Comparison of ENCODE assay signal across 11 cellular contexts in genomic region chr6:109447878-109448555, GRCh38. TPM values are rescaled to one million over a fixed set of nuclear protein-coding genes. Genes with fewer than 3 reads are reported as not detected.
DNase-seq lines count a peak whose midpoint lies in the region; ATAC-seq and TF ChIP-seq lines count a peak whose summit lies in the region.
"Had no signal": no experiment of that assay in that cellular context is flagged by ENCODE, and none has a peak within 500 bp of the region (broad histone marks: within the 10 kb centered on the region; RNA-seq: fewer than 3 reads in every experiment).

No MANE protein-coding gene starts in this region.

- 0 out of 2 replicates have a peak overlapping the region, but pooled peaks have one; percentile 28 for H3K27ac ChIP-seq in DND-41 (ENCODE audit: low read length)
- H3K27ac ChIP-seq in Karpas-422 (ENCODE audit: low read length): no peak overlapping the region
- H3K27ac ChIP-seq in mesenchymal stem cell (ENCODE audit: low read length, poor library complexity, severe bottlenecking): no peak overlapping the region

- no peak overlapping the region for H3K4me3 ChIP-seq in DND-41 (ENCODE audit: low read depth in 1 of 2, low read length in 2 of 2)
- H3K4me3 ChIP-seq in Karpas-422 (ENCODE audit: low read length): no peak overlapping the region
- H3K4me3 ChIP-seq in mesenchymal stem cell (ENCODE audit: insufficient read depth in 1 of 2, low read depth in 1 of 2, low read length in 2 of 2): no peak overlapping the region

- WGBS in mesenchymal stem cell: 85% methylated on average over 6 of the region's 8 CpGs

- H3K4me1 Mint-ChIP-seq in activated CD8-positive, alpha-beta T cell treated with anti-CD3 and anti-CD28 coated beads, Interleukin-2, amount 10 ng/mL, durations not matched to agents 7 days and 5 days (ENCODE audit: low read depth): peaks cover 59% of the 10 kb centered on the region
- H3K4me1 Mint-ChIP-seq in activated T-helper 1 cell treated with anti-CD3 and anti-CD28 coated beads, Interleukin-12 subunit alpha, Interleukin-12 subunit beta, Interleukin-2, Interleukin-4 antibody, amounts not matched to agents 30 ng/mL and 10 ng/mL and 1 ng/mL, durations not matched to agents 14 hours and 24 hours and 36 hours (ENCODE audit: low read depth): peaks cover 28% of the 10 kb centered on the region

- peak overlapping the region; percentile 28 for H4K91ac ChIP-seq in mesenchymal stem cell (ENCODE audit: low read length)

- H3K18ac ChIP-seq in mesenchymal stem cell (ENCODE audit: low read depth in 1 of 2, low read length in 2 of 2): no peak overlapping the region

- no peak overlapping the region for H3K4me3 Mint-ChIP-seq in activated CD8-positive, alpha-beta T cell treated with anti-CD3 and anti-CD28 coated beads, Interleukin-2, amount 10 ng/mL, durations not matched to agents 7 days and 5 days
- H3K4me3 Mint-ChIP-seq in activated T-helper 1 cell treated with anti-CD3 and anti-CD28 coated beads, Interleukin-12 subunit alpha, Interleukin-12 subunit beta, Interleukin-2, Interleukin-4 antibody, amounts not matched to agents 30 ng/mL and 10 ng/mL and 1 ng/mL, durations not matched to agents 14 hours and 24 hours and 36 hours: no peak overlapping the region
- H3K4me3 Mint-ChIP-seq: activated naive CD4-positive, alpha-beta T cell treated with anti-CD3 and anti-CD28 coated beads, Interleukin-2, amount 50 U/mL, for 24 hours had no signal

- H3K79me1 ChIP-seq in mesenchymal stem cell (replicated peaks; ENCODE audit: low read length, poor library complexity, severe bottlenecking): peaks cover 21% of the 10 kb centered on the region

- POLR2A ChIA-PET in activated CD8-positive, alpha-beta T cell treated with anti-CD3 and anti-CD28 coated beads, Interleukin-2, amount 10 ng/mL, durations not matched to agents 7 days and 5 days (lab: Charles Lee): interaction anchor here (1.2 kb wide), 1 partner anchor 7 kb away, joined by 3 read pairs; the partner anchor contains the start of genes PPIL6 and SMPD2

- no peaks in the 10 kb centered on the region for H3K9me3 Mint-ChIP-seq in activated CD8-positive, alpha-beta T cell treated with anti-CD3 and anti-CD28 coated beads, Interleukin-2, amount 10 ng/mL, durations not matched to agents 7 days and 5 days (ENCODE audit: insufficient read depth)
- H3K9me3 Mint-ChIP-seq in activated T-helper 1 cell treated with anti-CD3 and anti-CD28 coated beads, Interleukin-12 subunit alpha, Interleukin-12 subunit beta, Interleukin-2, Interleukin-4 antibody, amounts not matched to agents 30 ng/mL and 10 ng/mL and 1 ng/mL, durations not matched to agents 14 hours and 24 hours and 36 hours: no peaks in the 10 kb centered on the region
- H3K9me3 Mint-ChIP-seq: activated naive CD4-positive, alpha-beta T cell treated with anti-CD3 and anti-CD28 coated beads, Interleukin-2, amount 50 U/mL, for 24 hours had no signal

- H3K4me2 ChIP-seq in DND-41 (ENCODE audit: insufficient read depth, low read length) (no peak overlapping the region), Karpas-422 (ENCODE audit: low read depth, low read length, poor library complexity, severe bottlenecking) (no peak overlapping the region), mesenchymal stem cell (ENCODE audit: low read length, poor library complexity, severe bottlenecking) (no peak overlapping the region)

- H2BK15ac ChIP-seq in mesenchymal stem cell (ENCODE audit: low read depth, poor library complexity, severe bottlenecking): no peak overlapping the region

- no peak overlapping the region for H2AK5ac ChIP-seq in mesenchymal stem cell (ENCODE audit: low read length, severe bottlenecking)

- H3K27me3 ChIP-seq in DND-41 (ENCODE audit: insufficient read depth, low read length, poor library complexity) (no peaks in the 10 kb centered on the region), Karpas-422 (ENCODE audit: low read length) (no peaks in the 10 kb centered on the region), mesenchymal stem cell (ENCODE audit: control insufficient read depth in 1 of 2, insufficient read depth in 1 of 2, low read length in 2 of 2) (no peaks in the 10 kb centered on the region)

- intact Hi-C loops in activated T-helper 1 cell treated with anti-CD3 and anti-CD28 coated beads, Interleukin-12 subunit alpha, Interleukin-12 subunit beta, Interleukin-2, Interleukin-4 antibody, amounts not matched to agents 30 ng/mL and 10 ng/mL and 1 ng/mL, durations not matched to agents 14 hours and 24 hours and 36 hours (cut with micrococcal nuclease): no loop called here

- H3K36me3 ChIP-seq in DND-41 (ENCODE audit: insufficient read depth, low read length) (peaks cover 63% of the 10 kb centered on the region), Karpas-422 (ENCODE audit: insufficient read depth, low read length) (0 out of 2 replicates have a peak, but pooled peaks cover 6% of the 10 kb centered on the region), mesenchymal stem cell (ENCODE audit: control insufficient read depth in 1 of 2, insufficient read depth in 2 of 2, low read depth in 1 of 2, low read length in 2 of 2) (peaks cover 69 to 89% of the 10 kb centered on the region in 2 experiments)

- H3K27ac Mint-ChIP-seq in activated CD8-positive, alpha-beta T cell treated with anti-CD3 and anti-CD28 coated beads, Interleukin-2, amount 10 ng/mL, durations not matched to agents 7 days and 5 days: peak overlapping the region; percentile 70
- no peak overlapping the region for H3K27ac Mint-ChIP-seq in activated T-helper 1 cell treated with anti-CD3 and anti-CD28 coated beads, Interleukin-12 subunit alpha, Interleukin-12 subunit beta, Interleukin-2, Interleukin-4 antibody, amounts not matched to agents 30 ng/mL and 10 ng/mL and 1 ng/mL, durations not matched to agents 14 hours and 24 hours and 36 hours
- H3K27ac Mint-ChIP-seq: activated naive CD4-positive, alpha-beta T cell treated with anti-CD3 and anti-CD28 coated beads, Interleukin-2, amount 50 U/mL, for 24 hours had no signal

- H3K14ac ChIP-seq in mesenchymal stem cell (ENCODE audit: low read length in 2 of 2): no peak overlapping the region

- no peak overlapping the region for H2BK12ac ChIP-seq in mesenchymal stem cell (ENCODE audit: low read length in 2 of 2)

- H3K79me2 ChIP-seq in DND-41 (ENCODE audit: insufficient read depth, low read length): no peaks in the 10 kb centered on the region
- no peaks in the 10 kb centered on the region for H3K79me2 ChIP-seq in Karpas-422 (ENCODE audit: low read length)

- peaks cover 57% of the 10 kb centered on the region for H3K36me3 Mint-ChIP-seq in activated CD8-positive, alpha-beta T cell treated with anti-CD3 and anti-CD28 coated beads, Interleukin-2, amount 10 ng/mL, durations not matched to agents 7 days and 5 days (ENCODE audit: low read depth)
- H3K36me3 Mint-ChIP-seq in activated T-helper 1 cell treated with anti-CD3 and anti-CD28 coated beads, Interleukin-12 subunit alpha, Interleukin-12 subunit beta, Interleukin-2, Interleukin-4 antibody, amounts not matched to agents 30 ng/mL and 10 ng/mL and 1 ng/mL, durations not matched to agents 14 hours and 24 hours and 36 hours (ENCODE audit: low read depth): peaks cover 48% of the 10 kb centered on the region

- no peak overlapping the region for H2BK5ac ChIP-seq in mesenchymal stem cell (ENCODE audit: low read depth, low read length, poor library complexity, severe bottlenecking)

- H3K9me2 ChIP-seq in Karpas-422 (replicated peaks; ENCODE audit: insufficient read depth, low read length): no peaks in the 10 kb centered on the region

- CTCF ChIA-PET in activated CD8-positive, alpha-beta T cell treated with anti-CD3 and anti-CD28 coated beads, Interleukin-2, amount 10 ng/mL, durations not matched to agents 7 days and 5 days (lab: Charles Lee): no interaction called here

- no peak overlapping the region for H2BK120ac ChIP-seq in mesenchymal stem cell (ENCODE audit: low read depth, low read length)

- DNase-seq in DND-41: no peak
- peak; percentile 62 for DNase-seq in Karpas-422
- peak; percentile 21 for DNase-seq in activated CD8-positive, alpha-beta T cell treated with anti-CD3 and anti-CD28 coated beads, Interleukin-2, amount 10 ng/mL, durations not matched to agents 7 days and 5 days
- DNase-seq in mesenchymal stem cell: no peak
- DNase-seq in activated gamma-delta T cell (lab: John Stamatoyannopoulos, UW): no peak
- no peak for DNase-seq in activated T-helper 1 cell treated with anti-CD3 and anti-CD28 coated beads, Interleukin-12 subunit alpha, Interleukin-12 subunit beta, Interleukin-2, Interleukin-4 antibody, amounts not matched to agents 30 ng/mL and 10 ng/mL and 1 ng/mL, durations not matched to agents 14 hours and 24 hours and 36 hours (ENCODE audit: low spot score)
- no peak for DNase-seq in NCI-H1105 (lab: John Stamatoyannopoulos, UW)
- DNase-seq: effector memory CD4-positive, alpha-beta T cell; NCI-H510A treated with DMSO at 0.1 percent for 48 hours had no signal

- H3K23ac ChIP-seq in mesenchymal stem cell (ENCODE audit: low read length in 2 of 2): peak overlapping the region in 1 of 2 experiments; percentile 32

- no peak overlapping the region for H3K4ac ChIP-seq in mesenchymal stem cell (ENCODE audit: low read depth in 1 of 2, low read length in 2 of 2)

- peak; percentile 11 for TF ChIP-seq CTCF in DND-41 (IDR thresholded peaks at IDR 0.05; ENCODE audit: borderline replicate concordance, extremely low read depth, low read length, poor library complexity, severe bottlenecking)

- ATAC-seq in DND-41 (ENCODE audit: insufficient read depth, low read depth) (peak; percentile 35; the same call in 1 of the 3 replicates), HG03432 (IDR thresholded peaks at IDR 0.05; ENCODE audit: unreplicated experiment) (no peak)
- ATAC-seq in activated CD8-positive, alpha-beta T cell treated with anti-CD3 and anti-CD28 coated beads, Interleukin-2, amount 10 ng/mL, durations not matched to agents 7 days and 5 days: no peak

- no peaks in the 10 kb centered on the region for H3K27me3 Mint-ChIP-seq in activated CD8-positive, alpha-beta T cell treated with anti-CD3 and anti-CD28 coated beads, Interleukin-2, amount 10 ng/mL, durations not matched to agents 7 days and 5 days (ENCODE audit: low read depth)
- no peaks in the 10 kb centered on the region for H3K27me3 Mint-ChIP-seq in activated T-helper 1 cell treated with anti-CD3 and anti-CD28 coated beads, Interleukin-12 subunit alpha, Interleukin-12 subunit beta, Interleukin-2, Interleukin-4 antibody, amounts not matched to agents 30 ng/mL and 10 ng/mL and 1 ng/mL, durations not matched to agents 14 hours and 24 hours and 36 hours (ENCODE audit: insufficient read depth)
- H3K27me3 Mint-ChIP-seq: activated naive CD4-positive, alpha-beta T cell treated with anti-CD3 and anti-CD28 coated beads, Interleukin-2, amount 50 U/mL, for 24 hours had no signal

- H3K9ac ChIP-seq in DND-41 (ENCODE audit: low read depth, low read length) (no peak overlapping the region), Karpas-422 (ENCODE audit: low read length) (no peak overlapping the region), mesenchymal stem cell (ENCODE audit: low read length) (no peak overlapping the region)

- peak overlapping the region; percentile 24 for H4K8ac ChIP-seq in mesenchymal stem cell (ENCODE audit: low read length)

- H2AFZ ChIP-seq in DND-41 (ENCODE audit: low read depth, low read length) (no peak overlapping the region), Karpas-422 (ENCODE audit: low read length) (no peak overlapping the region), mesenchymal stem cell (ENCODE audit: low read depth, low read length) (no peak overlapping the region)

- H3K9me3 ChIP-seq in DND-41 (ENCODE audit: insufficient read depth, low read length, severe bottlenecking): no peaks in the 10 kb centered on the region
- no peaks in the 10 kb centered on the region for H3K9me3 ChIP-seq in Karpas-422 (ENCODE audit: low read length)
- H3K9me3 ChIP-seq in mesenchymal stem cell (ENCODE audit: control insufficient read depth, low read length): no peaks in the 10 kb centered on the region

- H4K20me1 ChIP-seq in DND-41 (ENCODE audit: insufficient read depth, low read length) (peaks cover 8% of the 10 kb centered on the region), Karpas-422 (ENCODE audit: insufficient read depth, low read depth, low read length) (no peaks in the 10 kb centered on the region)

- H3K4me1 ChIP-seq in DND-41 (ENCODE audit: insufficient read depth, low read length): peaks cover 13% of the 10 kb centered on the region
- no peaks in the 10 kb centered on the region for H3K4me1 ChIP-seq in Karpas-422 (ENCODE audit: low read length)
- peaks cover 2% of the 10 kb centered on the region for H3K4me1 ChIP-seq in mesenchymal stem cell (ENCODE audit: control insufficient read depth, insufficient read depth, low read depth, low read length)

RNA-seq across cellular contexts. Expression of gene SMPD2, which starts 7.5 kb away (rescaled TPM):
- total RNA-seq in Karpas-422 (2014; rRNA removed; shearing (Covaris generic); ENCODE audit: low replicate concordance): 14.1 and 19.4 TPM in 2 replicates
- total RNA-seq in activated CD8-positive, alpha-beta T cell treated with anti-CD3 and anti-CD28 coated beads, Interleukin-2, amount 10 ng/mL, durations not matched to agents 7 days and 5 days: 10 to 100 TPM; 15.5 to 15.6 TPM
- polyA plus RNA-seq in mesenchymal stem cell (2013, experiment 1 of 2): 4.7 TPM
- polyA plus RNA-seq in mesenchymal stem cell (2013, experiment 2 of 2): 5.0 TPM
- 18.5 and 19.1 TPM in 2 replicates for total RNA-seq in activated T-helper 1 cell treated with anti-CD3 and anti-CD28 coated beads, Interleukin-12 subunit alpha, Interleukin-12 subunit beta, Interleukin-2, Interleukin-4 antibody, amounts not matched to agents 30 ng/mL and 10 ng/mL and 1 ng/mL, durations not matched to agents 14 hours and 24 hours and 36 hours

RNA-seq across cellular contexts. Expression of gene MICAL1, which starts 7.6 kb away (rescaled TPM):
- 59.4 and 71.6 TPM in 2 replicates for total RNA-seq in Karpas-422 (2014; rRNA removed; shearing (Covaris generic); ENCODE audit: low replicate concordance)
- 10 to 100 TPM; 50.5 to 53.2 TPM for total RNA-seq in activated CD8-positive, alpha-beta T cell treated with anti-CD3 and anti-CD28 coated beads, Interleukin-2, amount 10 ng/mL, durations not matched to agents 7 days and 5 days
- polyA plus RNA-seq in mesenchymal stem cell (2013, experiment 1 of 2): 25.7 TPM
- polyA plus RNA-seq in mesenchymal stem cell (2013, experiment 2 of 2): 24.6 TPM
- total RNA-seq in activated T-helper 1 cell treated with anti-CD3 and anti-CD28 coated beads, Interleukin-12 subunit alpha, Interleukin-12 subunit beta, Interleukin-2, Interleukin-4 antibody, amounts not matched to agents 30 ng/mL and 10 ng/mL and 1 ng/mL, durations not matched to agents 14 hours and 24 hours and 36 hours: 40.8 and 47.1 TPM in 2 replicates

RNA-seq across cellular contexts. Expression of gene PPIL6, which starts 7.6 kb away (rescaled TPM):
- 0.54 TPM in 1 of 2 replicates, not detected in the other for total RNA-seq in Karpas-422 (2014; rRNA removed; shearing (Covaris generic); ENCODE audit: low replicate concordance)
- under 1 TPM in 1 of 2 experiments, not detected in 1; 0.16 TPM for total RNA-seq in activated CD8-positive, alpha-beta T cell treated with anti-CD3 and anti-CD28 coated beads, Interleukin-2, amount 10 ng/mL, durations not matched to agents 7 days and 5 days
- 0.73 TPM for polyA plus RNA-seq in mesenchymal stem cell (2013, experiment 1 of 2)
- polyA plus RNA-seq in mesenchymal stem cell (2013, experiment 2 of 2): 0.45 TPM
- total RNA-seq in activated T-helper 1 cell treated with anti-CD3 and anti-CD28 coated beads, Interleukin-12 subunit alpha, Interleukin-12 subunit beta, Interleukin-2, Interleukin-4 antibody, amounts not matched to agents 30 ng/mL and 10 ng/mL and 1 ng/mL, durations not matched to agents 14 hours and 24 hours and 36 hours: 0.13 and 0.29 TPM in 2 replicates

RNA-seq across cellular contexts. Expression of gene ZBTB24, which starts 35.0 kb away (rescaled TPM):
- 10.4 and 18.5 TPM in 2 replicates for total RNA-seq in Karpas-422 (2014; rRNA removed; shearing (Covaris generic); ENCODE audit: low replicate concordance)
- total RNA-seq in activated CD8-positive, alpha-beta T cell treated with anti-CD3 and anti-CD28 coated beads, Interleukin-2, amount 10 ng/mL, durations not matched to agents 7 days and 5 days: 10 to 100 TPM; 16.0 to 16.3 TPM
- polyA plus RNA-seq in mesenchymal stem cell (2013, experiment 1 of 2): 3.7 TPM
- 3.7 TPM for polyA plus RNA-seq in mesenchymal stem cell (2013, experiment 2 of 2)
- 19.5 and 20.8 TPM in 2 replicates for total RNA-seq in activated T-helper 1 cell treated with anti-CD3 and anti-CD28 coated beads, Interleukin-12 subunit alpha, Interleukin-12 subunit beta, Interleukin-2, Interleukin-4 antibody, amounts not matched to agents 30 ng/mL and 10 ng/mL and 1 ng/mL, durations not matched to agents 14 hours and 24 hours and 36 hours

Comparison
In these comparisons a context has a peak if more than half of its experiments do, and no peak if none do; other contexts are left out.
1. DNase-seq: peak in Karpas-422 (single experiment) and activated CD8-positive, alpha-beta T cell treated with anti-CD3 and anti-CD28 coated beads, Interleukin-2, amount 10 ng/mL, durations not matched to agents 7 days and 5 days (single experiment); none in DND-41 (single experiment), mesenchymal stem cell (single experiment), activated gamma-delta T cell (single experiment), activated T-helper 1 cell treated with anti-CD3 and anti-CD28 coated beads, Interleukin-12 subunit alpha, Interleukin-12 subunit beta, Interleukin-2, Interleukin-4 antibody, amounts not matched to agents 30 ng/mL and 10 ng/mL and 1 ng/mL, durations not matched to agents 14 hours and 24 hours and 36 hours (single experiment) and NCI-H1105 (single experiment).